Comparison of ENCODE assay signal across 11 cellular contexts in the genomic region with DNA sequence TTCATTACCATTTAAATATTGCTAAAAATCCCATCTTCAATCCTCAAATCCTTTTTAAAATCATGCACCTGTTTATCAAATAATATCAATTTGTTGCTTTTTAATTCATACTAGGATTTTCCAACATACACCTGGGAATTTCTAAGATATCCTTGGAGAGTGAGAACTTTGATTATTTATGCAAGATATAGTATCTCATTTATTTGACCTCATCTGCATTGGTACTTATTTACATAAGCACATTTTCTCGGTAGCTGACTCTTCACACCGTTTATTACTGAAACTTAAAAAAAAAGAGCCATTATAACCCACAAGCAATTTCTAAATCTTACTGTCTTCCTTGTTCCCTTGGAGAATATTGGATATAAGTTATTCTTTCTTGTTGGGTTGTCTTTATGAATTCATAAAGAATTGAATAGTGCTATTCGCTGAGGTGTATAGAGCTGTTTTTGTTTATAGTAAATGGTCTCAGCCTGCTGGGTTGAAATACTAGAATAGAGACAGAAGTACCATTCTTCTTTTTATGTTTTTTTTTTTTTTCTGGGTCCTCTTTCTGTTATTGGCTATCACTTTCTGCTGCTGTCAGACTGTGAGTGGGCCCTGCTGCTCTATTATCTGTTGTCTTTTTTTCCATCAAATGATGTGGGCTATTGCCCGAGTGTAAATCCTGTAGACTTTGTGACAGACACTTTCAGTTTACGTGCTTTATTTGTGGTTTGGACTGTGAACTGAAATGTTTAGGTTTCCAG. TPM values are rescaled to one million over a fixed set of nuclear protein-coding genes. Genes with fewer than 3 reads are reported as not detected.
DNase-seq lines count a peak whose midpoint lies in the region; ATAC-seq and TF ChIP-seq lines count a peak whose summit lies in the region.
"Had no signal": no experiment of that assay in that cellular context is flagged by ENCODE, and none has a peak within 500 bp of the region (broad histone marks: within the 10 kb centered on the region; RNA-seq: fewer than 3 reads in every experiment).

No MANE protein-coding gene starts in this region.

- no peak overlapping the region for H3K4me3 Mint-ChIP-seq in activated T-helper 1 cell treated with anti-CD3 and anti-CD28 coated beads, Interleukin-12 subunit alpha, Interleukin-12 subunit beta, Interleukin-2, Interleukin-4 antibody, amounts not matched to agents 30 ng/mL and 10 ng/mL and 1 ng/mL, durations not matched to agents 14 hours and 24 hours and 36 hours
- H3K4me3 Mint-ChIP-seq: activated CD8-positive, alpha-beta T cell treated with anti-CD3 and anti-CD28 coated beads for 36 hours had no signal

- H3K4me1 ChIP-seq in prostate gland (replicated peaks), result no peaks in the 10 kb centered on the region

- ATAC-seq in HG02938 (IDR thresholded peaks at IDR 0.05; ENCODE audit: unreplicated experiment), result peak; percentile 43
- ATAC-seq in activated naive CD4-positive, alpha-beta T cell treated with anti-CD3 and anti-CD28 coated beads, Interleukin-2, amount 50 U/mL, for 72 hours, result no peak
- ATAC-seq: activated CD8-positive, alpha-beta T cell treated with anti-CD3 and anti-CD28 coated beads for 36 hours had no signal

- H3K27ac ChIP-seq in prostate gland, result no peak overlapping the region
- H3K27ac ChIP-seq: 22Rv1 had no signal

- H3K36me3 ChIP-seq in prostate gland, result no peaks in the 10 kb centered on the region

- TF ChIP-seq CTCF in prostate gland (IDR thresholded peaks at IDR 0.05), result no peak

- no peaks in the 10 kb centered on the region for H3K9me3 Mint-ChIP-seq in activated T-helper 1 cell treated with anti-CD3 and anti-CD28 coated beads, Interleukin-12 subunit alpha, Interleukin-12 subunit beta, Interleukin-2, Interleukin-4 antibody, amounts not matched to agents 30 ng/mL and 10 ng/mL and 1 ng/mL, durations not matched to agents 14 hours and 24 hours and 36 hours
- no peaks in the 10 kb centered on the region for H3K9me3 Mint-ChIP-seq in activated naive CD4-positive, alpha-beta T cell treated with anti-CD3 and anti-CD28 coated beads, Interleukin-2, amount 50 U/mL, for 72 hours
- H3K9me3 Mint-ChIP-seq: activated CD8-positive, alpha-beta T cell treated with anti-CD3 and anti-CD28 coated beads for 36 hours had no signal

- H3K27ac Mint-ChIP-seq in activated T-helper 1 cell treated with anti-CD3 and anti-CD28 coated beads, Interleukin-12 subunit alpha, Interleukin-12 subunit beta, Interleukin-2, Interleukin-4 antibody, amounts not matched to agents 30 ng/mL and 10 ng/mL and 1 ng/mL, durations not matched to agents 14 hours and 24 hours and 36 hours, result no peak overlapping the region
- H3K27ac Mint-ChIP-seq in activated naive CD4-positive, alpha-beta T cell treated with anti-CD3 and anti-CD28 coated beads, Interleukin-2, amount 50 U/mL, for 72 hours, result no peak overlapping the region
- H3K27ac Mint-ChIP-seq: activated CD8-positive, alpha-beta T cell treated with anti-CD3 and anti-CD28 coated beads for 36 hours had no signal

- 89% methylated on average over 5 of the region's 5 CpGs for WGBS in prostate gland

- no peak overlapping the region for H3K4me3 ChIP-seq in prostate gland

- intact Hi-C loops in prostate gland (cut with DNase I), result no loop called here
- intact Hi-C loops in activated T-helper 1 cell treated with anti-CD3 and anti-CD28 coated beads, Interleukin-12 subunit alpha, Interleukin-12 subunit beta, Interleukin-2, Interleukin-4 antibody, amounts not matched to agents 30 ng/mL and 10 ng/mL and 1 ng/mL, durations not matched to agents 14 hours and 24 hours and 36 hours (cut with micrococcal nuclease), result no loop called here

- no peaks in the 10 kb centered on the region for H3K36me3 Mint-ChIP-seq in activated T-helper 1 cell treated with anti-CD3 and anti-CD28 coated beads, Interleukin-12 subunit alpha, Interleukin-12 subunit beta, Interleukin-2, Interleukin-4 antibody, amounts not matched to agents 30 ng/mL and 10 ng/mL and 1 ng/mL, durations not matched to agents 14 hours and 24 hours and 36 hours (ENCODE audit: low read depth)
- H3K36me3 Mint-ChIP-seq in activated naive CD4-positive, alpha-beta T cell treated with anti-CD3 and anti-CD28 coated beads, Interleukin-2, amount 50 U/mL, for 72 hours, result peaks cover 7 to 8% of the 10 kb centered on the region in 2 donors

- no peaks in the 10 kb centered on the region for H3K9me3 ChIP-seq in prostate gland

- peak; percentile 37 for DNase-seq in NCI-H1105 treated with DMSO at 0.1 percent for 48 hours (lab: John Stamatoyannopoulos, UW)
- no peak for DNase-seq in NCI-H1105 (lab: John Stamatoyannopoulos, UW)
- peak; percentile 11 for DNase-seq in NCI-H748 treated with DMSO at 0.1 percent for 48 hours (lab: John Stamatoyannopoulos, UW)
- no peak for DNase-seq in T-helper 9 cell
- no peak for DNase-seq in prostate gland (ENCODE audit: low spot score)
- DNase-seq in activated T-helper 1 cell treated with anti-CD3 and anti-CD28 coated beads, Interleukin-12 subunit alpha, Interleukin-12 subunit beta, Interleukin-2, Interleukin-4 antibody, amounts not matched to agents 30 ng/mL and 10 ng/mL and 1 ng/mL, durations not matched to agents 14 hours and 24 hours and 36 hours (ENCODE audit: low spot score), result no peak
- no peak for DNase-seq in activated naive CD4-positive, alpha-beta T cell treated with anti-CD3 and anti-CD28 coated beads, Interleukin-2, amount 50 U/mL, for 72 hours (ENCODE audit: low spot score in 2 of 2)
- DNase-seq: activated CD8-positive, alpha-beta T cell treated with anti-CD3 and anti-CD28 coated beads for 36 hours; stimulated activated CD4-positive, alpha-beta T cell treated with anti-CD3 and anti-CD28 coated beads, Interleukin-15, amount 100 ng/mL, for 24 hours had no signal

- H3K27me3 Mint-ChIP-seq in activated T-helper 1 cell treated with anti-CD3 and anti-CD28 coated beads, Interleukin-12 subunit alpha, Interleukin-12 subunit beta, Interleukin-2, Interleukin-4 antibody, amounts not matched to agents 30 ng/mL and 10 ng/mL and 1 ng/mL, durations not matched to agents 14 hours and 24 hours and 36 hours (ENCODE audit: insufficient read depth), result peaks cover 40% of the 10 kb centered on the region

- peaks cover 9% of the 10 kb centered on the region for H3K4me1 Mint-ChIP-seq in activated T-helper 1 cell treated with anti-CD3 and anti-CD28 coated beads, Interleukin-12 subunit alpha, Interleukin-12 subunit beta, Interleukin-2, Interleukin-4 antibody, amounts not matched to agents 30 ng/mL and 10 ng/mL and 1 ng/mL, durations not matched to agents 14 hours and 24 hours and 36 hours (ENCODE audit: low read depth)

- peaks cover 6% of the 10 kb centered on the region for H3K27me3 ChIP-seq in prostate gland (replicated peaks; ENCODE audit: insufficient read depth)

- TF ChIP-seq POLR2A in prostate gland (IDR thresholded peaks at IDR 0.05), result no peak

RNA-seq across cellular contexts. Expression of a gene that starts 2.9 kb away (rescaled TPM):
- total RNA-seq in prostate gland, result 1 to 10 TPM in 1 of 2 donors, under 1 TPM in 1; 0.55 to 2.0 TPM
- 0.07 TPM in 1 of 2 replicates, not detected in the other for total RNA-seq in activated T-helper 1 cell treated with anti-CD3 and anti-CD28 coated beads, Interleukin-12 subunit alpha, Interleukin-12 subunit beta, Interleukin-2, Interleukin-4 antibody, amounts not matched to agents 30 ng/mL and 10 ng/mL and 1 ng/mL, durations not matched to agents 14 hours and 24 hours and 36 hours
- total RNA-seq in activated naive CD4-positive, alpha-beta T cell treated with anti-CD3 and anti-CD28 coated beads, Interleukin-2, amount 50 U/mL, for 72 hours, result under 1 TPM in 1 of 2 donors, not detected in 1; 0.12 TPM

Comparison
In these comparisons a context has a peak if more than half of its experiments do, and no peak if none do; other contexts are left out.
1. DNase-seq: peak in NCI-H1105 treated with DMSO at 0.1 percent for 48 hours (single experiment) and NCI-H748 treated with DMSO at 0.1 percent for 48 hours (single experiment); none in NCI-H1105 (single experiment), T-helper 9 cell (single experiment), prostate gland (single experiment), activated T-helper 1 cell treated with anti-CD3 and anti-CD28 coated beads, Interleukin-12 subunit alpha, Interleukin-12 subunit beta, Interleukin-2, Interleukin-4 antibody, amounts not matched to agents 30 ng/mL and 10 ng/mL and 1 ng/mL, durations not matched to agents 14 hours and 24 hours and 36 hours (single experiment) and activated naive CD4-positive, alpha-beta T cell treated with anti-CD3 and anti-CD28 coated beads, Interleukin-2, amount 50 U/mL, for 72 hours (0 of 2).